10 cellular contexts compared by ENCODE assay signal in genomic region chr9:19154135-19154612, GRCh38. TPM values are rescaled to one million over a fixed set of nuclear protein-coding genes. Genes with fewer than 3 reads are reported as not detected.
DNase-seq lines count a peak whose midpoint lies in the region; ATAC-seq and TF ChIP-seq lines count a peak whose summit lies in the region.
"Had no signal": no experiment of that assay in that cellular context is flagged by ENCODE, and none has a peak within 500 bp of the region (broad histone marks: within the 10 kb centered on the region; RNA-seq: fewer than 3 reads in every experiment).

No MANE protein-coding gene starts in this region.

- H3K36me3 ChIP-seq in vagina, result no peaks in the 10 kb centered on the region

- CTCF ChIA-PET in activated naive CD4-positive, alpha-beta T cell treated with anti-CD3 and anti-CD28 coated beads for 36 hours (lab: Charles Lee), result interaction anchor here (0.6 to 1.7 kb wide), 6 partner anchors 8 to 105 kb away, joined by 4 to 7 read pairs (median 4); partner anchors contain the start of gene RRAGA

- peaks cover 5% of the 10 kb centered on the region for H3K4me1 ChIP-seq in vagina

- peak in 1 of 2 donors; percentile 16 for DNase-seq in activated naive CD4-positive, alpha-beta T cell treated with anti-CD3 and anti-CD28 coated beads, Interleukin-2, amount 50 U/mL, for 72 hours (ENCODE audit: low spot score in 2 of 2)
- no peak for DNase-seq in activated naive CD4-positive, alpha-beta T cell treated with anti-CD3 and anti-CD28 coated beads for 36 hours
- DNase-seq in amniotic epithelial cell (ENCODE audit: low read depth) (peak; percentile 100), left lobe of liver (ENCODE audit: low spot score) (peak; percentile 78), vagina (ENCODE audit: extremely low spot score in 2 of 2) (peak in 1 of 2 donors; percentile 93), NCI-H345 treated with DMSO at 0.1 percent for 48 hours (lab: John Stamatoyannopoulos, UW; ENCODE audit: unreplicated experiment) (no peak), NCI-H2107 treated with DMSO at 0.1 percent for 48 hours (lab: John Stamatoyannopoulos, UW; ENCODE audit: unreplicated experiment) (no peak)
- no peak for DNase-seq in activated effector memory CD4-positive, alpha-beta T cell treated with Interleukin-2 at 50 U/mL for 16 hours
- DNase-seq: DMS153, NCI-H187 treated with DMSO at 0.1 percent for 48 hours had no signal

- no peaks in the 10 kb centered on the region for H3K27me3 Mint-ChIP-seq in activated naive CD4-positive, alpha-beta T cell treated with anti-CD3 and anti-CD28 coated beads for 36 hours (ENCODE audit: low read depth)

- H3K27ac Mint-ChIP-seq in activated naive CD4-positive, alpha-beta T cell treated with anti-CD3 and anti-CD28 coated beads, Interleukin-2, amount 50 U/mL, for 72 hours, result peak overlapping the region in 1 of 2 donors; percentile 78
- H3K27ac Mint-ChIP-seq in activated naive CD4-positive, alpha-beta T cell treated with anti-CD3 and anti-CD28 coated beads for 36 hours, result no peak overlapping the region

- H3K9me3 Mint-ChIP-seq in activated naive CD4-positive, alpha-beta T cell treated with anti-CD3 and anti-CD28 coated beads, Interleukin-2, amount 50 U/mL, for 72 hours, result no peaks in the 10 kb centered on the region
- H3K9me3 Mint-ChIP-seq in activated naive CD4-positive, alpha-beta T cell treated with anti-CD3 and anti-CD28 coated beads for 36 hours, result no peaks in the 10 kb centered on the region

- no peak for TF ChIP-seq POLR2A in vagina (IDR thresholded peaks at IDR 0.05)

- ATAC-seq in activated naive CD4-positive, alpha-beta T cell treated with anti-CD3 and anti-CD28 coated beads, Interleukin-2, amount 50 U/mL, for 72 hours, result peak; percentile 32 to 40
- peak; percentile 41 for ATAC-seq in left lobe of liver

- peaks cover 28% of the 10 kb centered on the region for H3K4me1 Mint-ChIP-seq in activated naive CD4-positive, alpha-beta T cell treated with anti-CD3 and anti-CD28 coated beads for 36 hours (ENCODE audit: low read depth)

- H3K36me3 Mint-ChIP-seq in activated naive CD4-positive, alpha-beta T cell treated with anti-CD3 and anti-CD28 coated beads, Interleukin-2, amount 50 U/mL, for 72 hours, result no peaks in the 10 kb centered on the region
- no peaks in the 10 kb centered on the region for H3K36me3 Mint-ChIP-seq in activated naive CD4-positive, alpha-beta T cell treated with anti-CD3 and anti-CD28 coated beads for 36 hours (ENCODE audit: low read depth)

- H3K4me3 Mint-ChIP-seq in activated naive CD4-positive, alpha-beta T cell treated with anti-CD3 and anti-CD28 coated beads for 36 hours, result no peak overlapping the region

- peak overlapping the region; percentile 74 for H3K27ac ChIP-seq in vagina

- no peak overlapping the region for H3K4me3 ChIP-seq in vagina

- intact Hi-C loops in activated naive CD4-positive, alpha-beta T cell treated with anti-CD3 and anti-CD28 coated beads for 36 hours (cut with micrococcal nuclease), result no loop called here
- intact Hi-C loops in vagina (cut with DNase I), result no loop called here

- TF ChIP-seq CTCF in vagina (IDR thresholded peaks at IDR 0.05), result no peak

- no peaks in the 10 kb centered on the region for H3K9me3 ChIP-seq in vagina

- no peaks in the 10 kb centered on the region for H3K27me3 ChIP-seq in vagina

RNA-seq across cellular contexts. Expression of gene PLIN2, which starts 26.9 kb away (rescaled TPM):
- 100 to 1,000 TPM in 1 of 2 donors, 10 to 100 TPM in 1; 44.0 to 176 TPM for total RNA-seq in activated naive CD4-positive, alpha-beta T cell treated with anti-CD3 and anti-CD28 coated beads, Interleukin-2, amount 50 U/mL, for 72 hours
- total RNA-seq in activated naive CD4-positive, alpha-beta T cell treated with anti-CD3 and anti-CD28 coated beads for 36 hours, result 10 to 100 TPM; 31.3 to 34.8 TPM
- 281 TPM for total RNA-seq in left lobe of liver
- 367 TPM for total RNA-seq in vagina

RNA-seq across cellular contexts. Expression of gene HAUS6, which starts 51.5 kb away (rescaled TPM):
- total RNA-seq in activated naive CD4-positive, alpha-beta T cell treated with anti-CD3 and anti-CD28 coated beads, Interleukin-2, amount 50 U/mL, for 72 hours, result 10 to 100 TPM; 35.3 to 37.5 TPM
- total RNA-seq in activated naive CD4-positive, alpha-beta T cell treated with anti-CD3 and anti-CD28 coated beads for 36 hours, result 10 to 100 TPM; 23.6 to 24.1 TPM
- total RNA-seq in left lobe of liver (2.6 TPM), vagina (7.1 TPM)

Comparison
In these comparisons a context has a peak if more than half of its experiments do, and no peak if none do; other contexts are left out.
1. DNase-seq: peak in amniotic epithelial cell (single experiment) and left lobe of liver (single experiment); none in activated naive CD4-positive, alpha-beta T cell treated with anti-CD3 and anti-CD28 coated beads for 36 hours (single experiment), NCI-H345 treated with DMSO at 0.1 percent for 48 hours (single experiment), activated effector memory CD4-positive, alpha-beta T cell treated with Interleukin-2 at 50 U/mL for 16 hours (single experiment) and NCI-H2107 treated with DMSO at 0.1 percent for 48 hours (single experiment).